ENCODE assay signal across 11 cellular contexts in genomic region chr3:152159328-152159727, GRCh38.
DNase-seq lines count a peak whose midpoint lies in the region; TF ChIP-seq lines count a peak whose summit lies in the region.
"Had no signal": no experiment of that assay in that cellular context is flagged by ENCODE, and none has a peak within 500 bp of the region (broad histone marks: within the 10 kb centered on the region; RNA-seq: fewer than 3 reads in every experiment).

No MANE protein-coding gene starts in this region.

- H3K9me3 ChIP-seq in adipocyte (ENCODE audit: control insufficient read depth, low read length) = no peaks in the 10 kb centered on the region
- no peaks in the 10 kb centered on the region for H3K9me3 ChIP-seq in vagina

- H3K4me1 ChIP-seq in adipocyte (ENCODE audit: control insufficient read depth, insufficient read depth, low read length) = no peaks in the 10 kb centered on the region
- no peaks in the 10 kb centered on the region for H3K4me1 ChIP-seq in vagina

- DNase-seq in HFFc6 (peak; percentile 78), adipocyte (ENCODE audit: low read depth) (peak; percentile 87), glomerular visceral epithelial cell (ENCODE audit: extremely low spot score) (peak; percentile 25), vagina (ENCODE audit: extremely low spot score in 2 of 2) (no peak), SHP77 (lab: John Stamatoyannopoulos, UW) (no peak)
- no peak for DNase-seq in activated CD4-positive, CD25-positive, alpha-beta regulatory T cell (lab: John Stamatoyannopoulos, UW)
- no peak for DNase-seq in activated CD4-positive, alpha-beta T cell treated with anti-CD3 and anti-CD28 coated beads, Interleukin-2, amount 10 ng/mL, durations not matched to agents 24 days and 14 days
- DNase-seq: erythroblast; NCI-H2029; stimulated activated CD4-positive, alpha-beta T cell treated with anti-CD3 and anti-CD28 coated beads, Interleukin-15, amount 100 ng/mL, for 24 hours had no signal

- H3K36me3 Mint-ChIP-seq in HFFc6 (ENCODE audit: low read depth) = 0 out of 2 replicates have a peak, but pooled peaks cover under 1% of the 10 kb centered on the region
- H3K36me3 Mint-ChIP-seq in activated CD4-positive, alpha-beta T cell treated with anti-CD3 and anti-CD28 coated beads, Interleukin-2, amount 10 ng/mL, durations not matched to agents 24 days and 14 days (ENCODE audit: low read depth) = no peaks in the 10 kb centered on the region
- H3K36me3 Mint-ChIP-seq: IgD-negative memory B cell had no signal

- peaks cover 54% of the 10 kb centered on the region for H3K4me1 Mint-ChIP-seq in HFFc6 (ENCODE audit: low read depth)
- no peaks in the 10 kb centered on the region for H3K4me1 Mint-ChIP-seq in activated CD4-positive, alpha-beta T cell treated with anti-CD3 and anti-CD28 coated beads, Interleukin-2, amount 10 ng/mL, durations not matched to agents 24 days and 14 days

- no peak overlapping the region for H3K4me3 ChIP-seq in adipocyte (ENCODE audit: low read length)
- no peak overlapping the region for H3K4me3 ChIP-seq in vagina

- TF ChIP-seq POLR2A in vagina (IDR thresholded peaks at IDR 0.05) = no peak

- H3K27ac ChIP-seq in vagina = peak overlapping the region; percentile 76

- H3K27me3 ChIP-seq in adipocyte (replicated peaks; ENCODE audit: control insufficient read depth, insufficient read depth, low read length) = no peaks in the 10 kb centered on the region
- no peaks in the 10 kb centered on the region for H3K27me3 ChIP-seq in vagina

- no peaks in the 10 kb centered on the region for H3K36me3 ChIP-seq in adipocyte (ENCODE audit: control insufficient read depth, insufficient read depth, low read length, severe bottlenecking)
- H3K36me3 ChIP-seq in vagina = no peaks in the 10 kb centered on the region

- intact Hi-C loops in vagina (cut with DNase I) = no loop called here
- intact Hi-C loops in activated CD4-positive, alpha-beta T cell treated with anti-CD3 and anti-CD28 coated beads, Interleukin-2, amount 10 ng/mL, durations not matched to agents 24 days and 14 days (cut with micrococcal nuclease) = no loop called here

- H3K9ac ChIP-seq in adipocyte (ENCODE audit: low read length) = no peak overlapping the region

- peak overlapping the region; percentile 68; the same call in 1 of the 2 replicates for H3K27ac Mint-ChIP-seq in HFFc6
- H3K27ac Mint-ChIP-seq in activated CD4-positive, alpha-beta T cell treated with anti-CD3 and anti-CD28 coated beads, Interleukin-2, amount 10 ng/mL, durations not matched to agents 24 days and 14 days = no peak overlapping the region
- H3K27ac Mint-ChIP-seq: IgD-negative memory B cell had no signal

- peak overlapping the region; percentile 53; the same call in 1 of the 2 replicates for H3K4me3 Mint-ChIP-seq in HFFc6
- H3K4me3 Mint-ChIP-seq in activated CD4-positive, alpha-beta T cell treated with anti-CD3 and anti-CD28 coated beads, Interleukin-2, amount 10 ng/mL, durations not matched to agents 24 days and 14 days = no peak overlapping the region
- H3K4me3 Mint-ChIP-seq: IgD-negative memory B cell had no signal

- no peak for TF ChIP-seq CTCF in HFFc6 (IDR thresholded peaks at IDR 0.05)
- no peak for TF ChIP-seq CTCF in vagina (IDR thresholded peaks at IDR 0.05)

- no peaks in the 10 kb centered on the region for H3K27me3 Mint-ChIP-seq in HFFc6 (ENCODE audit: insufficient read depth)
- peaks cover 19% of the 10 kb centered on the region for H3K27me3 Mint-ChIP-seq in activated CD4-positive, alpha-beta T cell treated with anti-CD3 and anti-CD28 coated beads, Interleukin-2, amount 10 ng/mL, durations not matched to agents 24 days and 14 days
- H3K27me3 Mint-ChIP-seq: IgD-negative memory B cell had no signal

- H3K9me3 Mint-ChIP-seq in HFFc6 = no peaks in the 10 kb centered on the region
- no peaks in the 10 kb centered on the region for H3K9me3 Mint-ChIP-seq in activated CD4-positive, alpha-beta T cell treated with anti-CD3 and anti-CD28 coated beads, Interleukin-2, amount 10 ng/mL, durations not matched to agents 24 days and 14 days

Comparison
In these comparisons a context has a peak if more than half of its experiments do, and no peak if none do; other contexts are left out.
1. DNase-seq: peak in HFFc6 (single experiment), adipocyte (single experiment) and glomerular visceral epithelial cell (single experiment); none in vagina (0 of 2), activated CD4-positive, CD25-positive, alpha-beta regulatory T cell (0 of 4), activated CD4-positive, alpha-beta T cell treated with anti-CD3 and anti-CD28 coated beads, Interleukin-2, amount 10 ng/mL, durations not matched to agents 24 days and 14 days (single experiment) and SHP77 (0 of 2).